Comparison of ENCODE assay signal across 20 cellular contexts in genomic region chr2:46656640-46657039, GRCh38. TPM values are rescaled to one million over a fixed set of nuclear protein-coding genes. Genes with fewer than 3 reads are reported as not detected.
DNase-seq lines count a peak whose midpoint lies in the region; ATAC-seq and TF ChIP-seq lines count a peak whose summit lies in the region.
"Had no signal": no experiment of that assay in that cellular context is flagged by ENCODE, and none has a peak within 500 bp of the region (broad histone marks: within the 10 kb centered on the region; RNA-seq: fewer than 3 reads in every experiment).

No MANE protein-coding gene starts in this region.

- 33 to 63% methylated on average over 1 to 2 of the region's 2 CpGs for whole genome bisulfite sequencing in transverse colon (ENCODE audit: low coverage in 1 of 2), 2 donors

- peak overlapping the region; percentile 31 for H3K4me3 ChIP-seq in adipocyte (ENCODE audit: low read length)
- no peak overlapping the region for H3K4me3 ChIP-seq in lower lobe of right lung
- H3K4me3 ChIP-seq in transverse colon = no peak overlapping the region
- H3K4me3 ChIP-seq: ovary, SJSA1, tibial artery had no signal

- TF ChIP-seq CTCF in GM13976 (IDR thresholded peaks at IDR 0.05; ENCODE audit: borderline replicate concordance, control extremely low read depth, extremely low read depth, insufficient read depth, missing control alignments) = peak; percentile 1
- TF ChIP-seq CTCF in lower lobe of right lung (IDR thresholded peaks at IDR 0.05) = no peak
- TF ChIP-seq CTCF in transverse colon (IDR thresholded peaks at IDR 0.05) = no peak

- H3K4me1 ChIP-seq in adipocyte (ENCODE audit: control insufficient read depth, insufficient read depth, low read length) = peaks cover 49% of the 10 kb centered on the region
- H3K4me1 ChIP-seq in lower lobe of right lung = peaks cover 17% of the 10 kb centered on the region
- H3K4me1 ChIP-seq in transverse colon = peaks cover 4 to 18% (median 15%) of the 10 kb centered on the region in 4 donors
- H3K4me1 ChIP-seq: BE2C, Caco-2 had no signal

- H3K27me3 ChIP-seq in adipocyte (replicated peaks; ENCODE audit: control insufficient read depth, insufficient read depth, low read length) (no peaks in the 10 kb centered on the region), lower lobe of right lung (ENCODE audit: low read depth) (no peaks in the 10 kb centered on the region), transverse colon (no peaks in the 10 kb centered on the region)
- H3K27me3 ChIP-seq: BE2C, ovary, SJSA1, tibial artery had no signal

- H3K36me3 ChIP-seq in adipocyte (ENCODE audit: control insufficient read depth, insufficient read depth, low read length, severe bottlenecking) = no peaks in the 10 kb centered on the region
- H3K36me3 ChIP-seq in lower lobe of right lung = no peaks in the 10 kb centered on the region
- no peaks in the 10 kb centered on the region for H3K36me3 ChIP-seq in transverse colon
- H3K36me3 ChIP-seq: BE2C, ovary, SJSA1, tibial artery, WERI-Rb-1 had no signal

- DNase-seq in GM13976 (ENCODE audit: low spot score) (no peak), adipocyte (ENCODE audit: low read depth) (no peak), lower lobe of right lung (no peak), transverse colon (no peak), HUDEP-2 (lab: John Stamatoyannopoulos, UW; ENCODE audit: unreplicated experiment in 76 of 76) (no peak)
- DNase-seq: activated CD4-positive, alpha-beta T cell treated with anti-CD3 and anti-CD28 coated beads, Interleukin-2, amount 50 U/mL, for 4 hours; activated CD8-positive, alpha-beta memory T cell treated with anti-CD3 and anti-CD28 coated beads, Interleukin-2, amount 50 U/mL, for 48 hours; BE2C; cortex of kidney; foreskin melanocyte; hypothalamus; NCI-H187 treated with DMSO at 0.1 percent for 48 hours; stimulated activated CD4-positive, alpha-beta T cell treated with anti-CD3 and anti-CD28 coated beads, Interleukin-1b, Interleukin-23, amount 100 ng/mL, for 48 hours; WERI-Rb-1 had no signal

- TF ChIP-seq EP300 in transverse colon (IDR thresholded peaks at IDR 0.05; ENCODE audit: low read depth) = no peak

- in situ Hi-C loops in GM13976 (cut with MboI; ENCODE audit: low sequenced_read_pairs, unreplicated experiment) = no loop called here
- in situ Hi-C loops in transverse colon (cut with MboI; ENCODE audit: low pct_ligation_motif_present in 1 of 4, low pct_unique_long_range_greater_than_20kb in 1 of 4, low sequenced_read_pairs in 3 of 4) = loop anchor here in 1 of 4 donors (25.0 kb wide), 1 partner anchor 106 kb away; no protein-coding TSS in a partner anchor

- peak overlapping the region; percentile 62 for H3K27ac ChIP-seq in lower lobe of right lung
- H3K27ac ChIP-seq in transverse colon = peak overlapping the region; percentile 15 to 30 (median 22)
- H3K27ac ChIP-seq: SJSA1, tibial artery, WERI-Rb-1 had no signal

- ATAC-seq in lower lobe of right lung (peak; percentile 28 to 31), HG02588 (IDR thresholded peaks at IDR 0.05; ENCODE audit: unreplicated experiment) (no peak), HG02973 (IDR thresholded peaks at IDR 0.05; ENCODE audit: unreplicated experiment) (no peak)

- no peak for TF ChIP-seq POLR2A in transverse colon (IDR thresholded peaks at IDR 0.05)

- intact Hi-C loops in lower lobe of right lung (cut with DNase I) = no loop called here
- intact Hi-C loops in transverse colon (cut with DNase I; ENCODE audit: low total_unique reads) = no loop called here

- H3K9ac ChIP-seq in adipocyte (ENCODE audit: low read length) = peak overlapping the region; percentile 72

- H3K9me3 ChIP-seq in adipocyte (ENCODE audit: control insufficient read depth, low read length) (no peaks in the 10 kb centered on the region), lower lobe of right lung (no peaks in the 10 kb centered on the region), transverse colon (no peaks in the 10 kb centered on the region)
- H3K9me3 ChIP-seq: BE2C, Caco-2, ovary, SJSA1, tibial artery had no signal

RNA-seq across cellular contexts. Expression of gene CRIPT, which starts 39.6 kb away (rescaled TPM):
- total RNA-seq in lower lobe of right lung (15.6 TPM), transverse colon (10 to 100 TPM in 3 of 4 donors, 1 to 10 TPM in 1; 6.0 to 18.1 (median 14.7) TPM)

RNA-seq across cellular contexts. Expression of gene PIGF, which starts 39.8 kb away (rescaled TPM):
- 17.9 TPM for total RNA-seq in lower lobe of right lung
- total RNA-seq in transverse colon = 10 to 100 TPM in 2 of 4 donors, 1 to 10 TPM in 2; 4.6 to 38.1 (median 14.4) TPM

RNA-seq across cellular contexts. Expression of gene SOCS5, which starts 42.5 kb away (rescaled TPM):
- total RNA-seq in lower lobe of right lung = 21.4 TPM
- 10 to 100 TPM; 18.7 to 28.7 (median 21.9) TPM for total RNA-seq in transverse colon

Comparison
In these comparisons a context has a peak if more than half of its experiments do, and no peak if none do; other contexts are left out.
1. ATAC-seq: peak in lower lobe of right lung (2 of 2); none in HG02588 (single experiment) and HG02973 (single experiment).